1 cellular context compared by ENCODE assay signal in the genomic region with DNA sequence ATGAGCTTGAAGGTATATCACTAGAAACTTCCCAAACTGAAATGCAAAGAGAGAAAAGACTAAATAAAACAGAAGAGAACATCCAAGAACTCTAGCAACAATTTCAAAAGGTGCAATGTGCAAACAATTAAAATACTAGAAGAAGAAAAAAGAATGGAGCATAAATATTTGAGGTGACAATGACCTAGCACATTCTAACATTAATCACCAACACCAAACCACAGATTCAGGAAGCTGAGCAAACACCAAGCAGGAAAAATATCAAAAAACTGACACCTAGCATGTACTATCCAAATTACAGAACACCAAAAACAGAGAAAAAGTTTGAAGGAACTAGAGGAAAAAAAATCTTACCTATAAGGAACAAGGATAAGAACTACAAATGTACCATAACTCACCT.
TF ChIP-seq lines count a peak whose summit lies in the region.

No MANE protein-coding gene starts in this region.

TF ChIP-seq in HCT116, 20 proteins besides CTCF, POLR2A, EP300 and RAD21 (continued from another document):
- TF ChIP-seq ATF3 (IDR thresholded peaks at IDR 0.05), result no peak
- TF ChIP-seq ZNF274 (IDR thresholded peaks at IDR 0.05; ENCODE audit: low read depth, low read length), result no peak
- TF ChIP-seq EZH2 (IDR thresholded peaks at IDR 0.05), result no peak
- 0 out of 2 replicates have a peak, but pooled peaks have one; percentile 6 for TF ChIP-seq FOSL1 (IDR thresholded peaks at IDR 0.05; ENCODE audit: low read depth)
- no peak for TF ChIP-seq SIN3A (IDR thresholded peaks at IDR 0.05; ENCODE audit: low read depth)
- peak; percentile 14; the same call in 1 of the 2 replicates for TF ChIP-seq MAX (IDR thresholded peaks at IDR 0.05)
- no peak for TF ChIP-seq POLR2AphosphoS5 (IDR thresholded peaks at IDR 0.05; ENCODE audit: low read depth, low read length)
- peak; percentile 49; the same call in 1 of the 2 replicates for TF ChIP-seq CBX3 (IDR thresholded peaks at IDR 0.05; ENCODE audit: low read depth)
